In the genomic region with DNA sequence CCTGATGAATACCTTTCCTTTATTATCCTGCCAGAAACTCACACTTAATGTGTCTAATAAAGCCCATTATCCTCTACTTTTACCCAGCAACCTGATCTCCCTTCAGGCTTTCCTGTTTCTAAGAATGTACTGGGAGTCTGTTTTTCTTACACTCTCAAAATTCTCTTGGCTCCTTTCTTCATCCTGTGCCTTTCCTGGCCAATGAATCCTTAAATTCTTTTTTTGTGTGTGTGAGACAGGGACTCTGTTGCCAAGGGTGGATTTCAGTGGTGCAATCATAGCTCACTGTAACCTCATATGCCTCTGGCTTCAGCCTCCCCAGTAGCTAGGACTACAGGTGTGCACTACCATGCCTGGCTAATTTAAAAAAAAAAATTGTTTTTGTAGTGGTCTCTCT, we compare ENCODE assay signal across 11 cellular contexts.
DNase-seq lines count a peak whose midpoint lies in the region; FAIRE-seq and TF ChIP-seq lines count a peak whose summit lies in the region.
"Had no signal": no experiment of that assay in that cellular context is flagged by ENCODE, and none has a peak within 500 bp of the region (broad histone marks: within the 10 kb centered on the region; RNA-seq: fewer than 3 reads in every experiment).

No MANE protein-coding gene starts in this region.

- dilution Hi-C loops in mammary epithelial cell (cut with HindIII; ENCODE audit: low sequenced_read_pairs), result no loop called here

- no peak overlapping the region for H2BK15ac ChIP-seq in mesendoderm (replicated peaks; ENCODE audit: low read depth)

- H4K8ac ChIP-seq in mesendoderm (ENCODE audit: low read depth, low read length), result no peak overlapping the region

- peak overlapping the region; percentile 35 for H3K4me2 ChIP-seq in mammary epithelial cell (ENCODE audit: insufficient read depth, low read depth, low read length)
- no peak overlapping the region for H3K4me2 ChIP-seq in Karpas-422 (ENCODE audit: low read depth, low read length, poor library complexity, severe bottlenecking)
- H3K4me2 ChIP-seq in mesendoderm (ENCODE audit: low read length), result no peak overlapping the region

- in situ Hi-C loops in mammary epithelial cell (cut with MboI; ENCODE audit: low sequenced_read_pairs in 2 of 2), result no loop called here

- peak; percentile 9 for DNase-seq in LHCN-M2 (ENCODE audit: low read depth)
- DNase-seq in mammary epithelial cell, result peak; percentile 11
- peak; percentile 62 for DNase-seq in iris pigment epithelial cell (ENCODE audit: low read depth)
- DNase-seq in Karpas-422, result no peak
- DNase-seq in RCC 7860 (ENCODE audit: low spot score), result no peak
- no peak for DNase-seq in SKM-1 (lab: John Stamatoyannopoulos, UW; ENCODE audit: unreplicated experiment)
- no peak for DNase-seq in mesendoderm
- DNase-seq: DND-41; effector CD8-positive, alpha-beta T cell; mucosa of descending colon had no signal

- no peak for FAIRE-seq in RCC 7860 (lab: Jason Lieb, UNC)

- H3K27ac ChIP-seq in mammary epithelial cell (ENCODE audit: insufficient read depth, low read depth, low read length), result peak overlapping the region; percentile 68
- H3K27ac ChIP-seq in subcutaneous abdominal adipose tissue (ENCODE audit: low read depth, low read length), result peak overlapping the region; percentile 67
- no peak overlapping the region for H3K27ac ChIP-seq in Karpas-422 (ENCODE audit: low read length)
- H3K27ac ChIP-seq in mesendoderm (ENCODE audit: low read depth, low read length), result no peak overlapping the region

- H3K36me3 ChIP-seq in mammary epithelial cell (ENCODE audit: insufficient read depth, low read length) (no peaks in the 10 kb centered on the region), subcutaneous abdominal adipose tissue (ENCODE audit: control insufficient read depth in 5 of 5, insufficient read depth in 5 of 5, low read length in 5 of 5) (no peaks in the 10 kb centered on the region), Karpas-422 (ENCODE audit: insufficient read depth, low read length) (no peaks in the 10 kb centered on the region), mesendoderm (ENCODE audit: control insufficient read depth, insufficient read depth, low read length) (no peaks in the 10 kb centered on the region)

- H3K4me3 ChIP-seq in mammary epithelial cell (replicated peaks in 1 of 3; ENCODE audit: insufficient read depth in 1 of 3, low read depth in 2 of 3, low read length in 3 of 3), result no peak overlapping the region
- no peak overlapping the region for H3K4me3 ChIP-seq in subcutaneous abdominal adipose tissue (ENCODE audit: low read depth in 1 of 5, low read length in 5 of 5)
- H3K4me3 ChIP-seq in Karpas-422 (ENCODE audit: low read length), result no peak overlapping the region
- no peak overlapping the region for H3K4me3 ChIP-seq in mesendoderm (ENCODE audit: low read length)
- H3K4me3 ChIP-seq: mucosa of descending colon had no signal

- H2AK5ac ChIP-seq in mesendoderm (ENCODE audit: low read length), result no peak overlapping the region

- no peak overlapping the region for H2BK5ac ChIP-seq in mesendoderm (ENCODE audit: low read length)

- no peaks in the 10 kb centered on the region for H3K79me1 ChIP-seq in mesendoderm (ENCODE audit: low read length)

- BruUV-seq in mammary epithelial cell (replicated peaks; lab: Mats Ljungman, UMichigan), result no TSS peak

- no peak overlapping the region for H3K23ac ChIP-seq in mesendoderm (ENCODE audit: low read length)

- H3K79me2 ChIP-seq in mammary epithelial cell (ENCODE audit: insufficient read depth, low read length) (no peaks in the 10 kb centered on the region), Karpas-422 (ENCODE audit: low read length) (no peaks in the 10 kb centered on the region), mesendoderm (ENCODE audit: control insufficient read depth, insufficient read depth, low read length) (no peaks in the 10 kb centered on the region)

- no peak overlapping the region for H3K4ac ChIP-seq in mesendoderm (ENCODE audit: low read depth, low read length)

- H4K20me1 ChIP-seq in mammary epithelial cell (ENCODE audit: insufficient read depth, low read length), result no peaks in the 10 kb centered on the region
- H4K20me1 ChIP-seq in Karpas-422 (ENCODE audit: insufficient read depth, low read depth, low read length), result no peaks in the 10 kb centered on the region

- H3K56ac ChIP-seq in mesendoderm (ENCODE audit: low read length), result no peak overlapping the region

- no peak overlapping the region for H2BK120ac ChIP-seq in mesendoderm (ENCODE audit: low read depth, low read length)

- no peak overlapping the region for H4K5ac ChIP-seq in mesendoderm (ENCODE audit: low read length)

- intact Hi-C loops in mammary epithelial cell (cut with micrococcal nuclease), result loop anchor here (2.0 kb wide), 1 partner anchor 72 kb away; a partner anchor contains a TSS

- H3K9me3 ChIP-seq in mammary epithelial cell (replicated peaks; ENCODE audit: insufficient read depth, low read length), result peaks cover 6% of the 10 kb centered on the region
- peaks cover 2 to 14% (median 11%) of the 10 kb centered on the region in 5 donors for H3K9me3 ChIP-seq in subcutaneous abdominal adipose tissue (ENCODE audit: control insufficient read depth in 5 of 5, low read length in 5 of 5)
- H3K9me3 ChIP-seq in Karpas-422 (ENCODE audit: low read length), result no peaks in the 10 kb centered on the region

- H3K18ac ChIP-seq in mesendoderm (ENCODE audit: low read length), result no peak overlapping the region

- TF ChIP-seq CTCF in mammary epithelial cell (conservative IDR thresholded peaks at IDR 0.05 in 1 of 2, IDR thresholded peaks at IDR 0.05 in 1 of 2; ENCODE audit: extremely low read depth in 1 of 2, insufficient read depth in 1 of 2, low read depth in 1 of 2, low read length in 2 of 2), result no peak

- H3K9ac ChIP-seq in mammary epithelial cell (ENCODE audit: insufficient read depth, low read length) (no peak overlapping the region), subcutaneous abdominal adipose tissue (ENCODE audit: low read length in 5 of 5) (no peak overlapping the region), Karpas-422 (ENCODE audit: low read length) (no peak overlapping the region), mesendoderm (ENCODE audit: low read length) (no peak overlapping the region)

- H3K27me3 ChIP-seq in mammary epithelial cell (ENCODE audit: insufficient read depth, low read length) (no peaks in the 10 kb centered on the region), subcutaneous abdominal adipose tissue (ENCODE audit: control insufficient read depth in 5 of 5, insufficient read depth in 4 of 5, low read length in 5 of 5) (no peaks in the 10 kb centered on the region), Karpas-422 (ENCODE audit: low read length) (no peaks in the 10 kb centered on the region), mesendoderm (ENCODE audit: insufficient read depth, low read length, poor library complexity) (no peaks in the 10 kb centered on the region)

- H3K4me1 ChIP-seq in mammary epithelial cell (ENCODE audit: insufficient read depth, low read length), result peaks cover 19% of the 10 kb centered on the region
- H3K4me1 ChIP-seq in subcutaneous abdominal adipose tissue (ENCODE audit: control insufficient read depth in 5 of 5, insufficient read depth in 5 of 5, low read length in 5 of 5), result peaks cover 0 to 10% (median 0%) of the 10 kb centered on the region in 5 donors
- no peaks in the 10 kb centered on the region for H3K4me1 ChIP-seq in Karpas-422 (ENCODE audit: low read length)
- no peaks in the 10 kb centered on the region for H3K4me1 ChIP-seq in mesendoderm (ENCODE audit: control insufficient read depth, low read depth, low read length)

- CTCF ChIA-PET in mammary epithelial cell (lab: Charles Lee; ENCODE audit: low non-redundant PET), result interaction anchor here (0.6 kb wide), 1 partner anchor 466 kb away, joined by 3 read pairs; no protein-coding TSS in a partner anchor

- no peaks in the 10 kb centered on the region for H3K9me2 ChIP-seq in Karpas-422 (replicated peaks; ENCODE audit: insufficient read depth, low read length)

- H2AFZ ChIP-seq in mammary epithelial cell (ENCODE audit: low read depth, low read length) (no peak overlapping the region), Karpas-422 (ENCODE audit: low read length) (no peak overlapping the region)

Comparison
In these comparisons a context has a peak if more than half of its experiments do, and no peak if none do; other contexts are left out.
1. DNase-seq: peak in LHCN-M2 (single experiment), mammary epithelial cell (single experiment) and iris pigment epithelial cell (single experiment); none in Karpas-422 (single experiment), RCC 7860 (single experiment), SKM-1 (single experiment) and mesendoderm (single experiment).
2. H3K27ac ChIP-seq: peak in mammary epithelial cell (single experiment) and subcutaneous abdominal adipose tissue (single experiment); none in Karpas-422 (single experiment) and mesendoderm (single experiment).